Comparison of ENCODE assay signal across 1 cellular context in genomic region chr18:63074987-63075404, GRCh38.
TF ChIP-seq lines count a peak whose summit lies in the region.

No MANE protein-coding gene starts in this region.

TF ChIP-seq in K562, 482 proteins besides CTCF, POLR2A, EP300 and RAD21 (continued from another document and continues in another):
- TF ChIP-seq CEBPZ (IDR thresholded peaks at IDR 0.05; ENCODE audit: borderline replicate concordance, low read depth, low read length) (no peak), MGA (IDR thresholded peaks at IDR 0.05) (peak; percentile 36; the same call in 1 of the 2 replicates), PHF20 (IDR thresholded peaks at IDR 0.05; ENCODE audit: partially characterized antibody) (no peak), TFE3 (CRISPR knock-in tag; IDR thresholded peaks at IDR 0.05) (peak; percentile 93), RBM39 (optimal IDR thresholded peaks at IDR 0.05; ENCODE audit: low read depth, low read length) (no peak), RBM25 (IDR thresholded peaks at IDR 0.05; ENCODE audit: low read depth, low read length, severe bottlenecking) (peak; percentile 66), ZBTB40 (IDR thresholded peaks at IDR 0.05) (no peak), ZBTB40 (CRISPR knock-in tag; IDR thresholded peaks at IDR 0.05) (no peak), TOE1 (IDR thresholded peaks at IDR 0.05; ENCODE audit: borderline replicate concordance) (peak; percentile 76; the same call in 1 of the 2 replicates), TOE1 (CRISPR knock-in tag; IDR thresholded peaks at IDR 0.05; ENCODE audit: borderline replicate concordance, low read depth) (no peak), SRSF1 (IDR thresholded peaks at IDR 0.05; ENCODE audit: low read depth, low read length) (no peak), CBX5 (IDR thresholded peaks at IDR 0.05; ENCODE audit: borderline replicate concordance, low read depth) (no peak), GTF3C2 (IDR thresholded peaks at IDR 0.05; ENCODE audit: borderline replicate concordance, extremely low read depth, insufficient read length) (no peak), SRSF9 (IDR thresholded peaks at IDR 0.05; ENCODE audit: borderline replicate concordance, low read depth, low read length) (no peak), NR0B1 (IDR thresholded peaks at IDR 0.05; ENCODE audit: partially characterized antibody) (no peak), TBL1XR1 (IDR thresholded peaks at IDR 0.05; ENCODE audit: low read length in 2 of 2) (no peak), MAFG (tag; conservative IDR thresholded peaks at IDR 0.05) (no peak)
